Comparison of ENCODE assay signal across 24 cellular contexts in genomic region chr1:201136696-201137392, GRCh38. TPM values are rescaled to one million over a fixed set of nuclear protein-coding genes. Genes with fewer than 3 reads are reported as not detected.
DNase-seq lines count a peak whose midpoint lies in the region; ATAC-seq and TF ChIP-seq lines count a peak whose summit lies in the region.
"Had no signal": no experiment of that assay in that cellular context is flagged by ENCODE, and none has a peak within 500 bp of the region (broad histone marks: within the 10 kb centered on the region; RNA-seq: fewer than 3 reads in every experiment).

No MANE protein-coding gene starts in this region.

- no peaks in the 10 kb centered on the region for H3K36me3 ChIP-seq in breast epithelium
- H3K36me3 ChIP-seq in vagina, result peaks cover 0 to 42% of the 10 kb centered on the region in 2 donors

- no peaks in the 10 kb centered on the region for H3K27me3 Mint-ChIP-seq in MCF 10A (ENCODE audit: insufficient read depth, unreplicated experiment)
- H3K27me3 Mint-ChIP-seq: activated CD4-positive, alpha-beta memory T cell treated with anti-CD3 and anti-CD28 coated beads for 36 hours; activated T-cell treated with anti-CD3 and anti-CD28 coated beads, Interleukin-2, amount 50 U/mL, for 24 hours; CD4-positive, alpha-beta T cell; IgD-negative memory B cell; T-helper 17 cell had no signal

- no peak overlapping the region for H3K4me3 Mint-ChIP-seq in MCF 10A (ENCODE audit: unreplicated experiment)
- H3K4me3 Mint-ChIP-seq: activated CD4-positive, alpha-beta memory T cell treated with anti-CD3 and anti-CD28 coated beads for 36 hours; activated T-cell treated with anti-CD3 and anti-CD28 coated beads, Interleukin-2, amount 50 U/mL, for 24 hours; CD4-positive, alpha-beta T cell; IgD-negative memory B cell; T-helper 17 cell had no signal

- H3K27ac ChIP-seq in breast epithelium, result peak overlapping the region; percentile 0 to 25
- H3K27ac ChIP-seq in coronary artery, result peak overlapping the region; percentile 63 to 91
- peak overlapping the region; percentile 71 for H3K27ac ChIP-seq in vagina

- TF ChIP-seq CTCF in breast epithelium (IDR thresholded peaks at IDR 0.05) (no peak), MCF 10A (IDR thresholded peaks at IDR 0.05; ENCODE audit: unreplicated experiment) (no peak), coronary artery (IDR thresholded peaks at IDR 0.05) (no peak), vagina (IDR thresholded peaks at IDR 0.05) (no peak)

- H3K9me3 Mint-ChIP-seq in MCF 10A (ENCODE audit: unreplicated experiment), result no peaks in the 10 kb centered on the region
- H3K9me3 Mint-ChIP-seq: activated CD4-positive, alpha-beta memory T cell treated with anti-CD3 and anti-CD28 coated beads for 36 hours; activated T-cell treated with anti-CD3 and anti-CD28 coated beads, Interleukin-2, amount 50 U/mL, for 24 hours; CD4-positive, alpha-beta T cell had no signal

- peaks cover 27% of the 10 kb centered on the region for H3K36me3 Mint-ChIP-seq in MCF 10A (ENCODE audit: insufficient read depth, unreplicated experiment)

- H3K4me1 ChIP-seq in breast epithelium (no peaks in the 10 kb centered on the region), vagina (peaks cover 34% of the 10 kb centered on the region)

- ATAC-seq in HG03342 (IDR thresholded peaks at IDR 0.05; ENCODE audit: unreplicated experiment), result no peak
- ATAC-seq: left lobe of liver; stimulated activated naive CD8-positive, alpha-beta T cell treated with anti-CD3 and anti-CD28 coated beads, Interleukin-15, Interleukin-2, amounts not matched to agents 100 U/mL and 50 U/mL, for 24 hours; T-helper 17 cell had no signal

- H3K27ac Mint-ChIP-seq in MCF 10A (ENCODE audit: low read depth, unreplicated experiment), result no peak overlapping the region
- H3K27ac Mint-ChIP-seq: activated CD4-positive, alpha-beta memory T cell treated with anti-CD3 and anti-CD28 coated beads for 36 hours; activated T-cell treated with anti-CD3 and anti-CD28 coated beads, Interleukin-2, amount 50 U/mL, for 24 hours; CD4-positive, alpha-beta T cell; IgD-negative memory B cell; T-helper 17 cell had no signal

- no TSS peak for BruUV-seq in MCF 10A (replicated peaks; lab: Mats Ljungman, UMichigan)

- no peaks in the 10 kb centered on the region for H3K27me3 ChIP-seq in breast epithelium
- no peaks in the 10 kb centered on the region for H3K27me3 ChIP-seq in vagina
- H3K27me3 ChIP-seq: MG63, right atrium auricular region had no signal

- intact Hi-C loops in breast epithelium (cut with DNase I; ENCODE audit: low total_unique reads), result no loop called here
- intact Hi-C loops in MCF 10A (cut with micrococcal nuclease), result no loop called here
- intact Hi-C loops in posterior vena cava (cut with DNase I), result no loop called here
- intact Hi-C loops in vagina (cut with DNase I), result no loop called here

- no peak overlapping the region for H3K4me3 ChIP-seq in breast epithelium
- H3K4me3 ChIP-seq in coronary artery, result no peak overlapping the region
- no peak overlapping the region for H3K4me3 ChIP-seq in vagina
- H3K4me3 ChIP-seq: A549, MG63, right atrium auricular region had no signal

- H3K4me1 Mint-ChIP-seq in MCF 10A (ENCODE audit: insufficient read depth, unreplicated experiment), result peaks cover 11% of the 10 kb centered on the region

- no peaks in the 10 kb centered on the region for H3K9me3 ChIP-seq in breast epithelium
- no peaks in the 10 kb centered on the region for H3K9me3 ChIP-seq in vagina
- H3K9me3 ChIP-seq: A549, MG63, right atrium auricular region had no signal

- CTCF ChIA-PET in MCF 10A (lab: Yijun Ruan, JAX), result interaction anchor here (0.6 to 6.9 kb wide), 11 partner anchors 12 to 241 kb away, joined by 3 to 47 read pairs (median 4); no protein-coding TSS in a partner anchor

- TF ChIP-seq POLR2A in breast epithelium (IDR thresholded peaks at IDR 0.05) (no peak), vagina (IDR thresholded peaks at IDR 0.05) (no peak)

- no peak for DNase-seq in breast epithelium (ENCODE audit: low spot score in 2 of 2)
- DNase-seq in MCF 10A (ENCODE audit: unreplicated experiment), result no peak
- DNase-seq in coronary artery (ENCODE audit: low spot score), result no peak
- DNase-seq in posterior vena cava (ENCODE audit: low spot score), result peak; percentile 70
- DNase-seq in vagina (ENCODE audit: extremely low spot score in 2 of 2), result no peak
- DNase-seq in inferior parietal cortex (ENCODE audit: extremely low spot score), result no peak
- no peak for DNase-seq in activated CD4-positive, CD25-positive, alpha-beta regulatory T cell (lab: John Stamatoyannopoulos, UW)
- DNase-seq: activated CD4-positive, alpha-beta memory T cell treated with anti-CD3 and anti-CD28 coated beads for 36 hours; activated naive CD4-positive, alpha-beta T cell treated with anti-CD3 and anti-CD28 coated beads, Interleukin-2, amount 50 U/mL, for 16 hours; activated T-cell treated with anti-CD3 and anti-CD28 coated beads, Interleukin-2, amount 50 U/mL, for 24 hours; CD4-positive, alpha-beta T cell; DMS79 treated with DMSO at 0.1 percent for 48 hours; NCI-H1436; NCI-H2171; NCI-H748 treated with DMSO at 0.1 percent for 48 hours; stimulated activated naive CD8-positive, alpha-beta T cell treated with anti-CD3 and anti-CD28 coated beads, Interleukin-15, Interleukin-2, amounts not matched to agents 100 U/mL and 50 U/mL, for 24 hours; T-helper 17 cell had no signal

- POLR2A ChIA-PET in MCF 10A (lab: Yijun Ruan, JAX), result interaction anchor here (0.6 to 3.2 kb wide), 7 partner anchors 8 to 1470 kb away, joined by 3 to 14 read pairs (median 4); partner anchors contain the start of genes ASCL5, DDX59 and TMEM9

RNA-seq across cellular contexts. Expression of gene ASCL5, which starts 9.9 kb away (rescaled TPM):
- total RNA-seq in breast epithelium, result not detected
- total RNA-seq in MCF 10A (2022), result not detected in 2 replicates
- not detected for total RNA-seq in posterior vena cava
- not detected for total RNA-seq in vagina
- total RNA-seq: activated CD4-positive, alpha-beta memory T cell treated with anti-CD3 and anti-CD28 coated beads for 36 hours; dermis blood vessel endothelial cell; left lobe of liver; right atrium auricular region had no signal

RNA-seq across cellular contexts. Expression of gene TMEM9, which starts 17.4 kb away (rescaled TPM):
- total RNA-seq in breast epithelium, result 100 to 1,000 TPM in 1 of 3 donors, 10 to 100 TPM in 2; 48.3 to 104 (median 99.8) TPM
- total RNA-seq in MCF 10A (2022), result 67.2 and 71.7 TPM in 2 replicates
- total RNA-seq in posterior vena cava, result 10 to 100 TPM; 35.5 to 54.9 TPM
- 58.7 TPM for total RNA-seq in vagina

RNA-seq across cellular contexts. Expression of gene CACNA1S, which starts 24.6 kb away (rescaled TPM):
- total RNA-seq in breast epithelium (not detected), MCF 10A (2022) (not detected in 2 replicates), posterior vena cava (under 1 TPM; 0.05 to 0.14 TPM), vagina (not detected)
- total RNA-seq: activated CD4-positive, alpha-beta memory T cell treated with anti-CD3 and anti-CD28 coated beads for 36 hours; CD4-positive, alpha-beta T cell; dermis blood vessel endothelial cell; left lobe of liver; right atrium auricular region; T-helper 17 cell had no signal

RNA-seq across cellular contexts. Expression of gene IGFN1, which starts 53.8 kb away (rescaled TPM):
- total RNA-seq in breast epithelium (1 to 10 TPM in 1 of 3 donors, under 1 TPM in 2; 0.33 to 1.3 (median 0.59) TPM), MCF 10A (2022) (0.05 and 0.26 TPM in 2 replicates), posterior vena cava (1 to 10 TPM in 1 of 2 donors, under 1 TPM in 1; 0.90 to 3.4 TPM), vagina (not detected)
- total RNA-seq: activated CD4-positive, alpha-beta memory T cell treated with anti-CD3 and anti-CD28 coated beads for 36 hours; CD4-positive, alpha-beta T cell; left lobe of liver; right atrium auricular region; T-helper 17 cell had no signal

Comparison
In these comparisons a context has a peak if more than half of its experiments do, and no peak if none do; other contexts are left out.
1. H3K27ac ChIP-seq: peak in every context shown above with its lines; median percentile 77 in coronary artery; 71 in vagina; 12 in breast epithelium.